Comparison of ENCODE assay signal across 1 cellular context in the genomic region with DNA sequence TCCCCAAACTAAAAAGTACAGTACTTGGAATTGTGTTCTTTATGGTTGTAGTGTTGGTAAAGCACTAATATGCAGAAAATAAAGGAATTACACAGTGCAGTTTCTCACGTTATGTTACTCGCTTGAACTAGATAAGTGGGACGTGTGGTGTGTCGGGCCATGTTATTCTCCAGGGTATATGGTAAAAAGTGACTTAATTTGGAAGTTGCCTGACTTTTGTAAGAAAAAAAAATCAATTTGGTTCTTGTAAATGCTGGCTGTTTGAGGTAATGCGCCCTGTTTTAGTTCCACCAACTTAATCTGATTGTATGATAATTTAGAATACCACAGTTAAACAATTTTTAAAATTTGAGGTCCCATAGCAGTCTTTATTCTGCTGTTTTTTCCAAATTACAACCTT.
TF ChIP-seq lines count a peak whose summit lies in the region.

No MANE protein-coding gene starts in this region.

TF ChIP-seq in GM23338, 12 proteins besides CTCF, POLR2A, EP300 and RAD21 (continued from another document):
- TF ChIP-seq ZNF462 (CRISPR knock-in tag; IDR thresholded peaks at IDR 0.05) (no peak), EZH2 (IDR thresholded peaks at IDR 0.05; ENCODE audit: low read depth, unreplicated experiment) (no peak), STAT1 (IDR thresholded peaks at IDR 0.05; ENCODE audit: unreplicated experiment) (no peak), JUNB (IDR thresholded peaks at IDR 0.05; ENCODE audit: unreplicated experiment) (no peak), ZNF114 (CRISPR knock-in tag; IDR thresholded peaks at IDR 0.05) (no peak), ETS1 (IDR thresholded peaks at IDR 0.05) (no peak), ZNF331 (CRISPR knock-in tag; IDR thresholded peaks at IDR 0.05; ENCODE audit: low read depth) (no peak)
- TF ChIP-seq, protein P1, sequence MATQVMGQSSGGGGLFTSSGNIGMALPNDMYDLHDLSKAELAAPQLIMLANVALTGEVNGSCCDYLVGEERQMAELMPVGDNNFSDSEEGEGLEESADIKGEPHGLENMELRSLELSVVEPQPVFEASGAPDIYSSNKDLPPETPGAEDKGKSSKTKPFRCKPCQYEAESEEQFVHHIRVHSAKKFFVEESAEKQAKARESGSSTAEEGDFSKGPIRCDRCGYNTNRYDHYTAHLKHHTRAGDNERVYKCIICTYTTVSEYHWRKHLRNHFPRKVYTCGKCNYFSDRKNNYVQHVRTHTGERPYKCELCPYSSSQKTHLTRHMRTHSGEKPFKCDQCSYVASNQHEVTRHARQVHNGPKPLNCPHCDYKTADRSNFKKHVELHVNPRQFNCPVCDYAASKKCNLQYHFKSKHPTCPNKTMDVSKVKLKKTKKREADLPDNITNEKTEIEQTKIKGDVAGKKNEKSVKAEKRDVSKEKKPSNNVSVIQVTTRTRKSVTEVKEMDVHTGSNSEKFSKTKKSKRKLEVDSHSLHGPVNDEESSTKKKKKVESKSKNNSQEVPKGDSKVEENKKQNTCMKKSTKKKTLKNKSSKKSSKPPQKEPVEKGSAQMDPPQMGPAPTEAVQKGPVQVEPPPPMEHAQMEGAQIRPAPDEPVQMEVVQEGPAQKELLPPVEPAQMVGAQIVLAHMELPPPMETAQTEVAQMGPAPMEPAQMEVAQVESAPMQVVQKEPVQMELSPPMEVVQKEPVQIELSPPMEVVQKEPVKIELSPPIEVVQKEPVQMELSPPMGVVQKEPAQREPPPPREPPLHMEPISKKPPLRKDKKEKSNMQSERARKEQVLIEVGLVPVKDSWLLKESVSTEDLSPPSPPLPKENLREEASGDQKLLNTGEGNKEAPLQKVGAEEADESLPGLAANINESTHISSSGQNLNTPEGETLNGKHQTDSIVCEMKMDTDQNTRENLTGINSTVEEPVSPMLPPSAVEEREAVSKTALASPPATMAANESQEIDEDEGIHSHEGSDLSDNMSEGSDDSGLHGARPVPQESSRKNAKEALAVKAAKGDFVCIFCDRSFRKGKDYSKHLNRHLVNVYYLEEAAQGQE (IDR thresholded peaks at IDR 0.05; ENCODE audit: unreplicated experiment): no peak
